24 cellular contexts compared by ENCODE assay signal in genomic region chr5:120528609-120529008, GRCh38.
"Had no signal": no experiment of that assay in that cellular context is flagged by ENCODE, and none has a peak within 500 bp of the region (broad histone marks: within the 10 kb centered on the region; RNA-seq: fewer than 3 reads in every experiment).

No MANE protein-coding gene starts in this region.

- H3K4me2 ChIP-seq: neural progenitor cell had no signal

- ATAC-seq: activated CD4-positive, CD25-positive, alpha-beta regulatory T cell treated with anti-CD3 and anti-CD28 coated beads, Interleukin-2, amount 50 U/mL, for 24 hours; activated naive CD8-positive, alpha-beta T cell treated with anti-CD3 and anti-CD28 coated beads, Interleukin-2, amount 50 U/mL, for 24 hours; activated T-cell treated with anti-CD3 and anti-CD28 coated beads, Interleukin-2, amount 50 U/mL, for 72 hours; left lung; naive thymus-derived CD8-positive, alpha-beta T cell; stimulated activated naive CD8-positive, alpha-beta T cell treated with anti-CD3 and anti-CD28 coated beads, Interleukin-15, Interleukin-2, amounts not matched to agents 100 U/mL and 50 U/mL, for 24 hours had no signal

- DNase-seq: activated CD4-positive, alpha-beta memory T cell treated with anti-CD3 and anti-CD28 coated beads, Interleukin-2, amount 10 ng/mL, durations not matched to agents 7 days and 5 days; activated CD4-positive, alpha-beta T cell treated with anti-CD3 and anti-CD28 coated beads, Interleukin-2, amount 10 ng/mL, durations not matched to agents 24 days and 14 days; activated effector memory CD4-positive, alpha-beta T cell treated with anti-CD3 and anti-CD28 coated beads, Interleukin-2, amount 50 U/mL, for 16 hours; activated naive CD4-positive, alpha-beta T cell treated with anti-CD3 and anti-CD28 coated beads, Interleukin-2, amount 10 ng/mL, durations not matched to agents 7 days and 5 days; activated naive CD8-positive, alpha-beta T cell treated with anti-CD3 and anti-CD28 coated beads, Interleukin-2, amount 50 U/mL, for 24 hours; activated T-cell treated with anti-CD3 and anti-CD28 coated beads, Interleukin-2, amount 50 U/mL, for 72 hours; anterior cingulate cortex; dermis blood vessel endothelial cell; effector CD8-positive, alpha-beta T cell; erythroblast; hippocampal formation; kidney glomerular epithelial cell; left lung; naive thymus-derived CD8-positive, alpha-beta T cell; stimulated activated CD4-positive, alpha-beta T cell treated with anti-CD3 and anti-CD28 coated beads, Interleukin-4, amount 100 ng/mL, for 24 hours; stimulated activated naive CD8-positive, alpha-beta T cell treated with anti-CD3 and anti-CD28 coated beads, Interleukin-15, Interleukin-2, amounts not matched to agents 100 U/mL and 50 U/mL, for 24 hours; substantia nigra; tibial artery had no signal

- H3K27me3 ChIP-seq: left lung, neural progenitor cell, tibial artery had no signal

- H3K9me3 ChIP-seq: left lung, tibial artery had no signal

- H2AFZ ChIP-seq: neural progenitor cell had no signal

- H3K4me1 ChIP-seq: left lung had no signal

- H3K9me3 Mint-ChIP-seq: activated CD4-positive, alpha-beta memory T cell treated with anti-CD3 and anti-CD28 coated beads, Interleukin-2, amount 10 ng/mL, durations not matched to agents 7 days and 5 days; activated CD4-positive, alpha-beta T cell treated with anti-CD3 and anti-CD28 coated beads, Interleukin-2, amount 10 ng/mL, durations not matched to agents 24 days and 14 days; activated naive CD4-positive, alpha-beta T cell treated with anti-CD3 and anti-CD28 coated beads, Interleukin-2, amount 10 ng/mL, durations not matched to agents 7 days and 5 days; brain; neural progenitor cell; T-helper 2 cell treated with Interferon-gamma antibody and Interleukin-4, amounts not matched to agents 5 μg/mL and 100 μg/mL, for 36 hours had no signal

- H3K36me3 Mint-ChIP-seq: activated naive CD4-positive, alpha-beta T cell treated with anti-CD3 and anti-CD28 coated beads, Interleukin-2, amount 10 ng/mL, durations not matched to agents 7 days and 5 days; brain; naive thymus-derived CD8-positive, alpha-beta T cell; neural progenitor cell had no signal

- H3K4me3 ChIP-seq: left lung, lung, neural progenitor cell, tibial artery had no signal

- H3K36me3 ChIP-seq: left lung, neural progenitor cell, tibial artery had no signal

- H3K27ac Mint-ChIP-seq: activated CD4-positive, alpha-beta memory T cell treated with anti-CD3 and anti-CD28 coated beads, Interleukin-2, amount 10 ng/mL, durations not matched to agents 7 days and 5 days; activated CD4-positive, alpha-beta T cell treated with anti-CD3 and anti-CD28 coated beads, Interleukin-2, amount 10 ng/mL, durations not matched to agents 24 days and 14 days; activated naive CD4-positive, alpha-beta T cell treated with anti-CD3 and anti-CD28 coated beads, Interleukin-2, amount 10 ng/mL, durations not matched to agents 7 days and 5 days; activated naive CD8-positive, alpha-beta T cell treated with anti-CD3 and anti-CD28 coated beads, Interleukin-2, amount 50 U/mL, for 24 hours; activated T-cell treated with anti-CD3 and anti-CD28 coated beads, Interleukin-2, amount 50 U/mL, for 72 hours; brain; naive thymus-derived CD8-positive, alpha-beta T cell; neural progenitor cell; T-helper 2 cell treated with Interferon-gamma antibody and Interleukin-4, amounts not matched to agents 5 μg/mL and 100 μg/mL, for 36 hours had no signal

- H3K27ac ChIP-seq: left lung, neural progenitor cell, tibial artery, VCaP had no signal
